ENCODE assay signal across 14 cellular contexts in the genomic region with DNA sequence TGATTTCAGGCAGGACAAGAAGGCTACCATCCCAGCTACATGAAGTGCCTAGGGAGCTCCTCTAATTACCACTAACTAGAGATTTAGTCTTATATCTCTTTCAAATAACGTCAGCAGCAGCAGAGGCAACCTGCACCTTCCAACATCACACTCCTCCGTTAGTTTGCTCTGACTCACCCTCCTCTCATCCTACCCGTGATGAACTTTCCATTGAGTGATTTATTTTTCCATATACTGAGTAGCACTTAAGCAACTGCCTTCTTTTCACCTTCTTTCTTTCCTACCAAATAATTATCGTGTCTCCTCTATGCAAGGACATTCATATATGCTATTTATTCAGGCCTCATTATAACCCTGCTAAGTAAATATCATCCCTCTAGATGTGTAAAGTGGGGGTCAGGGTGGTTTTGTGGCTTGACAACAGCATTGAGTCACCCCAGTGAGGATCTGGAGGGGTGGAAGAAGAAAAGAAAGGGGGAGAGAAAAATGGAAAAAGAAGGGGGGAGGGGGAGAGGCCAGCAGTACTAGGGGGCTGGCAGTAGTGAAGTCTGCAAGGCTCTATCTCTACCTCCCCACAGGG.
DNase-seq lines count a peak whose midpoint lies in the region; ATAC-seq and TF ChIP-seq lines count a peak whose summit lies in the region.
"Had no signal": no experiment of that assay in that cellular context is flagged by ENCODE, and none has a peak within 500 bp of the region (broad histone marks: within the 10 kb centered on the region; RNA-seq: fewer than 3 reads in every experiment).

No MANE protein-coding gene starts in this region.

- no peaks in the 10 kb centered on the region for H3K27me3 ChIP-seq in CD8-positive, alpha-beta T cell (ENCODE audit: insufficient read depth, low read length)
- H3K27me3 ChIP-seq: BLaER1, esophagus squamous epithelium, stomach had no signal

- intact Hi-C loops in activated CD4-positive, alpha-beta T cell treated with anti-CD3 and anti-CD28 coated beads, Interleukin-2, amount 10 ng/mL, durations not matched to agents 24 days and 14 days (cut with micrococcal nuclease): loop anchor here (1.0 to 10.0 kb wide), 3 partner anchors 60 to 813 kb away; a partner anchor contains a TSS
- intact Hi-C loops in CD8-positive, alpha-beta T cell (cut with DNase I, micrococcal nuclease): loop anchor here in 1 of 2 experiments (10.0 kb wide), 1 partner anchor 53 kb away; no protein-coding TSS in a partner anchor

- no peaks in the 10 kb centered on the region for H3K36me3 ChIP-seq in CD8-positive, alpha-beta T cell (ENCODE audit: insufficient read depth, low read length)
- H3K36me3 ChIP-seq: BLaER1, esophagus squamous epithelium, stomach had no signal

- H3K9me3 Mint-ChIP-seq in activated CD4-positive, alpha-beta T cell treated with anti-CD3 and anti-CD28 coated beads, Interleukin-2, amount 10 ng/mL, durations not matched to agents 24 days and 14 days: no peaks in the 10 kb centered on the region
- no peaks in the 10 kb centered on the region for H3K9me3 Mint-ChIP-seq in activated naive CD8-positive, alpha-beta T cell treated with anti-CD3 and anti-CD28 coated beads for 36 hours
- no peaks in the 10 kb centered on the region for H3K9me3 Mint-ChIP-seq in CD8-positive, alpha-beta T cell
- H3K9me3 Mint-ChIP-seq in type B pancreatic cell: no peaks in the 10 kb centered on the region

- H3K4me3 ChIP-seq in CD8-positive, alpha-beta T cell (ENCODE audit: low read depth, low read length): no peak overlapping the region
- H3K4me3 ChIP-seq: BLaER1, esophagus squamous epithelium, stomach had no signal

- no peaks in the 10 kb centered on the region for H3K4me1 ChIP-seq in CD8-positive, alpha-beta T cell (ENCODE audit: insufficient read depth, low read length)
- H3K4me1 ChIP-seq: BLaER1 had no signal

- no peak for DNase-seq in activated CD4-positive, alpha-beta T cell treated with anti-CD3 and anti-CD28 coated beads, Interleukin-2, amount 10 ng/mL, durations not matched to agents 24 days and 14 days
- no peak for DNase-seq in activated CD4-positive, alpha-beta T cell treated with anti-CD3 and anti-CD28 coated beads, Interleukin-2, amount 50 U/mL, for 4 hours
- DNase-seq in HCEC 1CT: peak; percentile 60
- DNase-seq in activated naive CD8-positive, alpha-beta T cell treated with anti-CD3 and anti-CD28 coated beads for 36 hours: no peak
- DNase-seq in kidney tubule cell (ENCODE audit: low spot score): peak; percentile 10
- DNase-seq in CD8-positive, alpha-beta T cell: no peak
- no peak for DNase-seq in type B pancreatic cell (ENCODE audit: extremely low spot score, unreplicated experiment)
- DNase-seq in AML-193 (lab: John Stamatoyannopoulos, UW): no peak
- DNase-seq: activated effector memory CD4-positive, alpha-beta T cell treated with Interleukin-2 at 50 U/mL for 16 hours; esophagus squamous epithelium; posterior cingulate gyrus; Right ventricle myocardium superior; stomach had no signal

- no peaks in the 10 kb centered on the region for H3K9me3 ChIP-seq in CD8-positive, alpha-beta T cell (ENCODE audit: low read length)
- H3K9me3 ChIP-seq: BLaER1, esophagus squamous epithelium, stomach had no signal

- H3K36me3 Mint-ChIP-seq in activated CD4-positive, alpha-beta T cell treated with anti-CD3 and anti-CD28 coated beads, Interleukin-2, amount 10 ng/mL, durations not matched to agents 24 days and 14 days (ENCODE audit: low read depth): no peaks in the 10 kb centered on the region
- H3K36me3 Mint-ChIP-seq in activated naive CD8-positive, alpha-beta T cell treated with anti-CD3 and anti-CD28 coated beads for 36 hours: no peaks in the 10 kb centered on the region
- H3K36me3 Mint-ChIP-seq in CD8-positive, alpha-beta T cell: no peaks in the 10 kb centered on the region
- no peaks in the 10 kb centered on the region for H3K36me3 Mint-ChIP-seq in type B pancreatic cell

- CTCF ChIA-PET in CD8-positive, alpha-beta T cell (lab: Charles Lee): interaction anchor here (3.5 to 9.0 kb wide), 2 partner anchors 19 to 253 kb away, joined by 17 to 87 read pairs; no protein-coding TSS in a partner anchor

- H3K27me3 Mint-ChIP-seq in activated CD4-positive, alpha-beta T cell treated with anti-CD3 and anti-CD28 coated beads, Interleukin-2, amount 10 ng/mL, durations not matched to agents 24 days and 14 days: peaks cover 24% of the 10 kb centered on the region
- peaks cover 14% of the 10 kb centered on the region for H3K27me3 Mint-ChIP-seq in activated naive CD8-positive, alpha-beta T cell treated with anti-CD3 and anti-CD28 coated beads for 36 hours
- peaks cover 6% of the 10 kb centered on the region for H3K27me3 Mint-ChIP-seq in CD8-positive, alpha-beta T cell (ENCODE audit: low read depth)
- H3K27me3 Mint-ChIP-seq in type B pancreatic cell: peaks cover 14% of the 10 kb centered on the region

- TF ChIP-seq CTCF in CD8-positive, alpha-beta T cell (IDR thresholded peaks at IDR 0.05): no peak
- no peak for TF ChIP-seq CTCF in type B pancreatic cell (conservative IDR thresholded peaks at IDR 0.05)

- POLR2A ChIA-PET in CD8-positive, alpha-beta T cell (lab: Charles Lee): no interaction called here

- H3K27ac Mint-ChIP-seq in activated CD4-positive, alpha-beta T cell treated with anti-CD3 and anti-CD28 coated beads, Interleukin-2, amount 10 ng/mL, durations not matched to agents 24 days and 14 days: peak overlapping the region; percentile 47
- H3K27ac Mint-ChIP-seq in activated naive CD8-positive, alpha-beta T cell treated with anti-CD3 and anti-CD28 coated beads for 36 hours: peak overlapping the region; percentile 11
- no peak overlapping the region for H3K27ac Mint-ChIP-seq in CD8-positive, alpha-beta T cell
- no peak overlapping the region for H3K27ac Mint-ChIP-seq in type B pancreatic cell

- ATAC-seq in CD8-positive, alpha-beta T cell: no peak

- H3K4me1 Mint-ChIP-seq in activated CD4-positive, alpha-beta T cell treated with anti-CD3 and anti-CD28 coated beads, Interleukin-2, amount 10 ng/mL, durations not matched to agents 24 days and 14 days: peaks cover 8% of the 10 kb centered on the region
- peaks cover 15% of the 10 kb centered on the region for H3K4me1 Mint-ChIP-seq in activated naive CD8-positive, alpha-beta T cell treated with anti-CD3 and anti-CD28 coated beads for 36 hours
- H3K4me1 Mint-ChIP-seq in CD8-positive, alpha-beta T cell (ENCODE audit: low read depth): no peaks in the 10 kb centered on the region
- no peaks in the 10 kb centered on the region for H3K4me1 Mint-ChIP-seq in type B pancreatic cell (ENCODE audit: unreplicated experiment)

- no peak overlapping the region for H3K4me3 Mint-ChIP-seq in activated CD4-positive, alpha-beta T cell treated with anti-CD3 and anti-CD28 coated beads, Interleukin-2, amount 10 ng/mL, durations not matched to agents 24 days and 14 days
- H3K4me3 Mint-ChIP-seq in activated naive CD8-positive, alpha-beta T cell treated with anti-CD3 and anti-CD28 coated beads for 36 hours: no peak overlapping the region
- no peak overlapping the region for H3K4me3 Mint-ChIP-seq in CD8-positive, alpha-beta T cell
- H3K4me3 Mint-ChIP-seq in type B pancreatic cell: no peak overlapping the region

- H3K27ac ChIP-seq in CD8-positive, alpha-beta T cell (ENCODE audit: low read depth, low read length): no peak overlapping the region
- H3K27ac ChIP-seq: BLaER1, esophagus squamous epithelium, stomach had no signal

Comparison
In these comparisons a context has a peak if more than half of its experiments do, and no peak if none do; other contexts are left out.
1. DNase-seq: peak in HCEC 1CT (single experiment) and kidney tubule cell (single experiment); none in activated CD4-positive, alpha-beta T cell treated with anti-CD3 and anti-CD28 coated beads, Interleukin-2, amount 10 ng/mL, durations not matched to agents 24 days and 14 days (single experiment), activated CD4-positive, alpha-beta T cell treated with anti-CD3 and anti-CD28 coated beads, Interleukin-2, amount 50 U/mL, for 4 hours (0 of 2), activated naive CD8-positive, alpha-beta T cell treated with anti-CD3 and anti-CD28 coated beads for 36 hours (single experiment), CD8-positive, alpha-beta T cell (0 of 7), type B pancreatic cell (single experiment) and AML-193 (0 of 2).
2. H3K27ac Mint-ChIP-seq: peak in activated CD4-positive, alpha-beta T cell treated with anti-CD3 and anti-CD28 coated beads, Interleukin-2, amount 10 ng/mL, durations not matched to agents 24 days and 14 days (single experiment) and activated naive CD8-positive, alpha-beta T cell treated with anti-CD3 and anti-CD28 coated beads for 36 hours (single experiment); none in CD8-positive, alpha-beta T cell (single experiment) and type B pancreatic cell (single experiment).